Comparison of ENCODE assay signal across 13 cellular contexts in the genomic region with DNA sequence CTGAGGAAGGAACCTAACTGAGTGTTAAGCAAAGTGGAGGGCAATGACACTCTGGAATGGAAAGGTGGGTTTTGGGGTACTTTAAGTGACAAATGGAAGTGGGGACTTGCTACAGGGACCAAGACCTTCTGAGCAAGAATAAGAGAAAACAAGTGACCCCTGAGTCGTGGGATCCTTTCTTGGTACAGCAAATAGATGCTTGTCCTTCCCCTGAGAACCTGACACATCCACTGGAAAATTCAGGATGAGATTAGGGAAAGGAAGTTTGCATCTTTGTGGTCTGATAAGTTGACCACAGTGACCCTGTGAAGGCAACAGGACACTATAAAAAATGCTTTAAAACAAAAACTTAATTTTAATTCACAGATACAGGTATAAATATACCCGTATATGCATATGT. TPM values are rescaled to one million over a fixed set of nuclear protein-coding genes. Genes with fewer than 3 reads are reported as not detected.
DNase-seq lines count a peak whose midpoint lies in the region; ATAC-seq and TF ChIP-seq lines count a peak whose summit lies in the region.
"Had no signal": no experiment of that assay in that cellular context is flagged by ENCODE, and none has a peak within 500 bp of the region (broad histone marks: within the 10 kb centered on the region; RNA-seq: fewer than 3 reads in every experiment).

No MANE protein-coding gene starts in this region.

- H3K4me3 ChIP-seq in CD4-positive, alpha-beta memory T cell (ENCODE audit: low read length in 2 of 2): peak overlapping the region; percentile 45 to 94
- H3K4me3 ChIP-seq: MG63 had no signal

- CTCF ChIA-PET in CD4-positive, alpha-beta memory T cell (lab: Charles Lee; ENCODE audit: partially characterized antibody): interaction anchor here (5.6 to 10.2 kb wide), 10 partner anchors 8 to 106 kb away, joined by 70 to 94 read pairs (median 84); no protein-coding TSS in a partner anchor

- peak overlapping the region; percentile 92 to 99 (median 99) for H3K27ac Mint-ChIP-seq in CD4-positive, alpha-beta memory T cell
- H3K27ac Mint-ChIP-seq in dendritic cell treated with granulocyte-macrophage colony-stimulating factor and Interleukin-4, amounts not matched to agents 40 ng/mL and 50 ng/mL, for 4 days: peak overlapping the region; percentile 97
- peak overlapping the region; percentile 32 for H3K27ac Mint-ChIP-seq in osteocyte (ENCODE audit: unreplicated experiment)

- no peaks in the 10 kb centered on the region for H3K27me3 Mint-ChIP-seq in CD4-positive, alpha-beta memory T cell
- no peaks in the 10 kb centered on the region for H3K27me3 Mint-ChIP-seq in dendritic cell treated with granulocyte-macrophage colony-stimulating factor and Interleukin-4, amounts not matched to agents 40 ng/mL and 50 ng/mL, for 4 days
- H3K27me3 Mint-ChIP-seq in osteocyte (ENCODE audit: unreplicated experiment): no peaks in the 10 kb centered on the region

- no peak for TF ChIP-seq CTCF in osteocyte (IDR thresholded peaks at IDR 0.05)

- H3K4me1 Mint-ChIP-seq in CD4-positive, alpha-beta memory T cell: peaks cover 35 to 78% (median 49%) of the 10 kb centered on the region in 4 donors
- H3K4me1 Mint-ChIP-seq in dendritic cell treated with granulocyte-macrophage colony-stimulating factor and Interleukin-4, amounts not matched to agents 40 ng/mL and 50 ng/mL, for 4 days (ENCODE audit: low read depth): peaks cover 73% of the 10 kb centered on the region
- H3K4me1 Mint-ChIP-seq in osteocyte (ENCODE audit: unreplicated experiment): peaks cover 65% of the 10 kb centered on the region

- intact Hi-C loops in CD4-positive, alpha-beta memory T cell (cut with micrococcal nuclease): no loop called here
- intact Hi-C loops in dendritic cell treated with granulocyte-macrophage colony-stimulating factor and Interleukin-4, amounts not matched to agents 40 ng/mL and 50 ng/mL, for 4 days (cut with micrococcal nuclease): no loop called here

- peaks cover 67% of the 10 kb centered on the region for H3K4me1 ChIP-seq in CD4-positive, alpha-beta memory T cell (ENCODE audit: insufficient read depth, low read length)

- peaks cover 21% of the 10 kb centered on the region for H3K36me3 ChIP-seq in CD4-positive, alpha-beta memory T cell (ENCODE audit: insufficient read depth, low read length)

- H3K27me3 ChIP-seq in CD4-positive, alpha-beta memory T cell (ENCODE audit: insufficient read depth, low read length): no peaks in the 10 kb centered on the region
- H3K27me3 ChIP-seq: MG63 had no signal

- no peaks in the 10 kb centered on the region for H3K9me3 ChIP-seq in CD4-positive, alpha-beta memory T cell (ENCODE audit: control insufficient read depth in 1 of 2, low read length in 2 of 2)
- H3K9me3 ChIP-seq: Caco-2, MG63 had no signal

- POLR2A ChIA-PET in CD4-positive, alpha-beta memory T cell (lab: Charles Lee; ENCODE audit: partially characterized antibody): interaction anchor here (1.4 to 35.0 kb wide), 14 partner anchors 7 to 123 kb away, joined by 3 to 1580 read pairs (median 84); a partner anchor contains a TSS

- peaks cover 0 to 6% (median 0%) of the 10 kb centered on the region in 8 donors for H3K9me3 Mint-ChIP-seq in CD4-positive, alpha-beta memory T cell
- no peaks in the 10 kb centered on the region for H3K9me3 Mint-ChIP-seq in dendritic cell treated with granulocyte-macrophage colony-stimulating factor and Interleukin-4, amounts not matched to agents 40 ng/mL and 50 ng/mL, for 4 days
- no peaks in the 10 kb centered on the region for H3K9me3 Mint-ChIP-seq in osteocyte (ENCODE audit: unreplicated experiment)

- peaks cover 22 to 39% of the 10 kb centered on the region in 2 donors for H3K36me3 Mint-ChIP-seq in CD4-positive, alpha-beta memory T cell
- H3K36me3 Mint-ChIP-seq in dendritic cell treated with granulocyte-macrophage colony-stimulating factor and Interleukin-4, amounts not matched to agents 40 ng/mL and 50 ng/mL, for 4 days (ENCODE audit: low read depth): peaks cover 32% of the 10 kb centered on the region
- peaks cover 16% of the 10 kb centered on the region for H3K36me3 Mint-ChIP-seq in osteocyte (ENCODE audit: unreplicated experiment)

- H3K4me3 Mint-ChIP-seq in CD4-positive, alpha-beta memory T cell: peak overlapping the region in 7 of 8 donors; percentile 84 to 95 (median 91)
- H3K4me3 Mint-ChIP-seq in dendritic cell treated with granulocyte-macrophage colony-stimulating factor and Interleukin-4, amounts not matched to agents 40 ng/mL and 50 ng/mL, for 4 days: no peak overlapping the region
- no peak overlapping the region for H3K4me3 Mint-ChIP-seq in osteocyte (ENCODE audit: unreplicated experiment)

- no peak for ATAC-seq in HG02938 (IDR thresholded peaks at IDR 0.05; ENCODE audit: unreplicated experiment)
- ATAC-seq: Right ventricle myocardium inferior had no signal

- peak overlapping the region; percentile 99 for H3K27ac ChIP-seq in CD4-positive, alpha-beta memory T cell (ENCODE audit: low read depth, low read length)

- DNase-seq in CD4-positive, alpha-beta memory T cell: no peak
- peak; percentile 61 for DNase-seq in M059J (ENCODE audit: low read depth)
- no peak for DNase-seq in osteocyte (ENCODE audit: extremely low spot score, unreplicated experiment)
- no peak for DNase-seq in NCI-H2081 treated with DMSO at 0.1 percent for 48 hours (lab: John Stamatoyannopoulos, UW)
- no peak for DNase-seq in NCI-H1105 treated with DMSO at 0.1 percent for 48 hours (lab: John Stamatoyannopoulos, UW)
- DNase-seq: Caco-2, MG63, NCI-H524 treated with DMSO at 0.1 percent for 48 hours, occipital lobe had no signal

RNA-seq across cellular contexts. Expression of a gene that starts 1.8 kb away (rescaled TPM):
- 100 to 1,000 TPM; 192 to 202 TPM for total RNA-seq in CD4-positive, alpha-beta memory T cell
- 100 to 1,000 TPM; 192 to 237 TPM for polyA plus RNA-seq in CD4-positive, alpha-beta memory T cell
- 31.7 and 36.1 TPM in 2 replicates for total RNA-seq in M059J (2014; rRNA removed; shearing (Covaris generic))
- total RNA-seq in osteocyte: 50.2 and 58.9 TPM in 2 replicates

RNA-seq across cellular contexts. Expression of a gene that starts 50.9 kb away (rescaled TPM):
- total RNA-seq in CD4-positive, alpha-beta memory T cell: not detected
- not detected for polyA plus RNA-seq in CD4-positive, alpha-beta memory T cell
- not detected in 2 replicates for total RNA-seq in M059J (2014; rRNA removed; shearing (Covaris generic))
- not detected in 2 replicates for total RNA-seq in osteocyte
- total RNA-seq: Caco-2, kidney epithelial cell, occipital lobe, Right ventricle myocardium inferior had no signal

Comparison
In these comparisons a context has a peak if more than half of its experiments do, and no peak if none do; other contexts are left out.
1. H3K27ac Mint-ChIP-seq: peak in every context shown above with its lines; median percentile 99 in CD4-positive, alpha-beta memory T cell; 97 in dendritic cell treated with granulocyte-macrophage colony-stimulating factor and Interleukin-4, amounts not matched to agents 40 ng/mL and 50 ng/mL, for 4 days; 32 in osteocyte.
2. H3K4me3 Mint-ChIP-seq: peak in CD4-positive, alpha-beta memory T cell (7 of 8); none in dendritic cell treated with granulocyte-macrophage colony-stimulating factor and Interleukin-4, amounts not matched to agents 40 ng/mL and 50 ng/mL, for 4 days (single experiment) and osteocyte (single experiment).